ENCODE assay signal across 1 cellular context in genomic region chr4:338759-339097, GRCh38.
TF ChIP-seq lines count a peak whose summit lies in the region.

No MANE protein-coding gene starts in this region.

TF ChIP-seq in endothelial cell of umbilical vein, 7 proteins besides CTCF, POLR2A, EP300 and RAD21:
- no peak for TF ChIP-seq EZH2 (IDR thresholded peaks at IDR 0.05; ENCODE audit: borderline replicate concordance, low read depth, low read length, severe bottlenecking)
- no peak for TF ChIP-seq FOS (IDR thresholded peaks at IDR 0.05; ENCODE audit: borderline replicate concordance, insufficient read depth, low read length)
- TF ChIP-seq MAX (IDR thresholded peaks at IDR 0.05; ENCODE audit: insufficient read depth, insufficient read length): no peak
- TF ChIP-seq JUN (IDR thresholded peaks at IDR 0.05; ENCODE audit: borderline replicate concordance, insufficient read depth, insufficient read length, low read depth): no peak
- no peak for TF ChIP-seq POLR2AphosphoS5 (IDR thresholded peaks at IDR 0.05; ENCODE audit: insufficient read depth, low read depth, low read length)
- TF ChIP-seq GATA2 (IDR thresholded peaks at IDR 0.05; ENCODE audit: insufficient read depth, insufficient read length, low read depth, low read length): no peak
- TF ChIP-seq MYC (IDR thresholded peaks at IDR 0.05; ENCODE audit: low read depth, low read length): no peak
